In genomic region chr6:125906158-125906998, GRCh38 we compare ENCODE assay signal across 8 cellular contexts. TPM values are rescaled to one million over a fixed set of nuclear protein-coding genes. Genes with fewer than 3 reads are reported as not detected.
DNase-seq lines count a peak whose midpoint lies in the region; ATAC-seq lines count a peak whose summit lies in the region.

No MANE protein-coding gene starts in this region.

- intact Hi-C loops in activated T-helper 1 cell treated with anti-CD3 and anti-CD28 coated beads, Interleukin-12 subunit alpha, Interleukin-12 subunit beta, Interleukin-2, Interleukin-4 antibody, amounts not matched to agents 30 ng/mL and 10 ng/mL and 1 ng/mL, durations not matched to agents 14 hours and 24 hours and 36 hours (cut with micrococcal nuclease): no loop called here
- intact Hi-C loops in left ventricle myocardium superior (cut with micrococcal nuclease): no loop called here

- H3K9me3 Mint-ChIP-seq in activated T-helper 1 cell treated with anti-CD3 and anti-CD28 coated beads, Interleukin-12 subunit alpha, Interleukin-12 subunit beta, Interleukin-2, Interleukin-4 antibody, amounts not matched to agents 30 ng/mL and 10 ng/mL and 1 ng/mL, durations not matched to agents 14 hours and 24 hours and 36 hours: no peaks in the 10 kb centered on the region

- peaks cover 76% of the 10 kb centered on the region for H3K4me1 Mint-ChIP-seq in activated T-helper 1 cell treated with anti-CD3 and anti-CD28 coated beads, Interleukin-12 subunit alpha, Interleukin-12 subunit beta, Interleukin-2, Interleukin-4 antibody, amounts not matched to agents 30 ng/mL and 10 ng/mL and 1 ng/mL, durations not matched to agents 14 hours and 24 hours and 36 hours (ENCODE audit: low read depth)

- no peak overlapping the region for H3K4me3 Mint-ChIP-seq in activated T-helper 1 cell treated with anti-CD3 and anti-CD28 coated beads, Interleukin-12 subunit alpha, Interleukin-12 subunit beta, Interleukin-2, Interleukin-4 antibody, amounts not matched to agents 30 ng/mL and 10 ng/mL and 1 ng/mL, durations not matched to agents 14 hours and 24 hours and 36 hours

- peak; percentile 31 for ATAC-seq in left ventricle myocardium superior

- H3K36me3 Mint-ChIP-seq in activated T-helper 1 cell treated with anti-CD3 and anti-CD28 coated beads, Interleukin-12 subunit alpha, Interleukin-12 subunit beta, Interleukin-2, Interleukin-4 antibody, amounts not matched to agents 30 ng/mL and 10 ng/mL and 1 ng/mL, durations not matched to agents 14 hours and 24 hours and 36 hours (ENCODE audit: low read depth): peaks cover 26% of the 10 kb centered on the region

- DNase-seq in activated effector memory CD4-positive, alpha-beta T cell treated with anti-CD3 and anti-CD28 coated beads, Interleukin-2, amount 50 U/mL, for 16 hours: peak; percentile 78
- no peak for DNase-seq in activated effector memory CD4-positive, alpha-beta T cell treated with Interleukin-2 at 50 U/mL for 16 hours
- peak; percentile 10 for DNase-seq in NOMO-1 treated with dmso at 0.1 percent for 144 hours (lab: John Stamatoyannopoulos, UW; ENCODE audit: unreplicated experiment)
- DNase-seq in activated T-helper 1 cell treated with anti-CD3 and anti-CD28 coated beads, Interleukin-12 subunit alpha, Interleukin-12 subunit beta, Interleukin-2, Interleukin-4 antibody, amounts not matched to agents 30 ng/mL and 10 ng/mL and 1 ng/mL, durations not matched to agents 14 hours and 24 hours and 36 hours (ENCODE audit: low spot score): peak; percentile 22
- DNase-seq in left ventricle myocardium superior: no peak
- peak; percentile 47 to 59 for DNase-seq in stimulated activated CD4-positive, alpha-beta T cell treated with anti-CD3 and anti-CD28 coated beads, Interleukin-2, amount 100 ng/mL, for 48 hours
- no peak for DNase-seq in DMS79 treated with DMSO at 0.1 percent for 48 hours (lab: John Stamatoyannopoulos, UW)
- no peak for DNase-seq in dedifferentiated amniotic fluid mesenchymal stem cell (ENCODE audit: extremely low spot score)

- no peaks in the 10 kb centered on the region for H3K27me3 Mint-ChIP-seq in activated T-helper 1 cell treated with anti-CD3 and anti-CD28 coated beads, Interleukin-12 subunit alpha, Interleukin-12 subunit beta, Interleukin-2, Interleukin-4 antibody, amounts not matched to agents 30 ng/mL and 10 ng/mL and 1 ng/mL, durations not matched to agents 14 hours and 24 hours and 36 hours (ENCODE audit: insufficient read depth)

- H3K27ac Mint-ChIP-seq in activated T-helper 1 cell treated with anti-CD3 and anti-CD28 coated beads, Interleukin-12 subunit alpha, Interleukin-12 subunit beta, Interleukin-2, Interleukin-4 antibody, amounts not matched to agents 30 ng/mL and 10 ng/mL and 1 ng/mL, durations not matched to agents 14 hours and 24 hours and 36 hours: peak overlapping the region; percentile 26

RNA-seq across cellular contexts. Expression of gene HINT3, which starts 50.2 kb away (rescaled TPM):
- 9.4 and 9.6 TPM in 2 replicates for total RNA-seq in activated T-helper 1 cell treated with anti-CD3 and anti-CD28 coated beads, Interleukin-12 subunit alpha, Interleukin-12 subunit beta, Interleukin-2, Interleukin-4 antibody, amounts not matched to agents 30 ng/mL and 10 ng/mL and 1 ng/mL, durations not matched to agents 14 hours and 24 hours and 36 hours
- 40.8 TPM for total RNA-seq in left ventricle myocardium superior

Comparison
In these comparisons a context has a peak if more than half of its experiments do, and no peak if none do; other contexts are left out.
1. DNase-seq: peak in activated effector memory CD4-positive, alpha-beta T cell treated with anti-CD3 and anti-CD28 coated beads, Interleukin-2, amount 50 U/mL, for 16 hours (single experiment), NOMO-1 treated with dmso at 0.1 percent for 144 hours (single experiment), activated T-helper 1 cell treated with anti-CD3 and anti-CD28 coated beads, Interleukin-12 subunit alpha, Interleukin-12 subunit beta, Interleukin-2, Interleukin-4 antibody, amounts not matched to agents 30 ng/mL and 10 ng/mL and 1 ng/mL, durations not matched to agents 14 hours and 24 hours and 36 hours (single experiment) and stimulated activated CD4-positive, alpha-beta T cell treated with anti-CD3 and anti-CD28 coated beads, Interleukin-2, amount 100 ng/mL, for 48 hours (2 of 2); none in activated effector memory CD4-positive, alpha-beta T cell treated with Interleukin-2 at 50 U/mL for 16 hours (single experiment), left ventricle myocardium superior (single experiment), DMS79 treated with DMSO at 0.1 percent for 48 hours (single experiment) and dedifferentiated amniotic fluid mesenchymal stem cell (single experiment).